ENCODE assay signal across 22 cellular contexts in genomic region chr2:236691799-236692167, GRCh38.
DNase-seq lines count a peak whose midpoint lies in the region; ATAC-seq, FAIRE-seq and TF ChIP-seq lines count a peak whose summit lies in the region.
"Had no signal": no experiment of that assay in that cellular context is flagged by ENCODE, and none has a peak within 500 bp of the region (broad histone marks: within the 10 kb centered on the region; RNA-seq: fewer than 3 reads in every experiment).

No MANE protein-coding gene starts in this region.

- H4K20me1 ChIP-seq in keratinocyte (ENCODE audit: control insufficient read depth, extremely low read depth, insufficient read depth, low read length) = no peaks in the 10 kb centered on the region

- FAIRE-seq in keratinocyte (lab: Jason Lieb, UNC) = peak; percentile 60
- FAIRE-seq: K562 had no signal

- no peaks in the 10 kb centered on the region for H3K9me3 ChIP-seq in Caco-2
- H3K9me3 ChIP-seq in keratinocyte (ENCODE audit: control insufficient read depth, low read depth, low read length) = no peaks in the 10 kb centered on the region
- H3K9me3 ChIP-seq in left lung = no peaks in the 10 kb centered on the region
- H3K9me3 ChIP-seq: tibial nerve had no signal

- ATAC-seq in HG02588 (IDR thresholded peaks at IDR 0.05; ENCODE audit: unreplicated experiment) (peak; percentile 53), left lung (no peak)
- ATAC-seq: activated T-helper 17 cell treated with anti-CD3 and anti-CD28 coated beads, Interleukin-2, amount 50 U/mL, for 72 hours; K562; stimulated activated naive CD8-positive, alpha-beta T cell treated with anti-CD3 and anti-CD28 coated beads, Interleukin-15, Interleukin-2, amounts not matched to agents 100 U/mL and 50 U/mL, for 24 hours had no signal

- H3K27me3 ChIP-seq in Caco-2 (replicated peaks; ENCODE audit: control insufficient read depth, insufficient read depth, low read length) = no peaks in the 10 kb centered on the region
- no peaks in the 10 kb centered on the region for H3K27me3 ChIP-seq in keratinocyte (ENCODE audit: control insufficient read depth, extremely low read depth, insufficient read depth, low read length)
- peaks cover 0 to 10% of the 10 kb centered on the region in 2 donors for H3K27me3 ChIP-seq in left lung
- H3K27me3 ChIP-seq: brain microvascular endothelial cell, hepatocyte, tibial nerve had no signal

- H3K27ac ChIP-seq in keratinocyte (ENCODE audit: control insufficient read depth, insufficient read depth, low read length) = peak overlapping the region; percentile 87
- H3K27ac ChIP-seq in left lung = no peak overlapping the region
- H3K27ac ChIP-seq: brain microvascular endothelial cell, hepatocyte, tibial nerve had no signal

- no TSS peak for BruUV-seq in Caco-2 (replicated peaks; lab: Mats Ljungman, UMichigan)

- H3K4me1 Mint-ChIP-seq in Caco-2 (ENCODE audit: low read depth, unreplicated experiment) = peaks cover 13% of the 10 kb centered on the region
- H3K4me1 Mint-ChIP-seq: activated T-helper 17 cell treated with anti-CD3 and anti-CD28 coated beads, Interleukin-2, amount 50 U/mL, for 72 hours; CD8-positive, alpha-beta memory T cell had no signal

- dilution Hi-C loops in keratinocyte (cut with MboI; ENCODE audit: extremely low pct_ligation_motif_present, low sequenced_read_pairs) = no loop called here

- no peaks in the 10 kb centered on the region for H3K9me1 ChIP-seq in keratinocyte (ENCODE audit: control insufficient read depth, extremely low read depth, insufficient read depth, low read length)

- no peaks in the 10 kb centered on the region for H3K36me3 Mint-ChIP-seq in Caco-2 (ENCODE audit: insufficient read depth, unreplicated experiment)
- H3K36me3 Mint-ChIP-seq: CD8-positive, alpha-beta memory T cell had no signal

- no peak overlapping the region for H3K4me3 Mint-ChIP-seq in Caco-2 (ENCODE audit: unreplicated experiment)
- H3K4me3 Mint-ChIP-seq: activated T-helper 17 cell treated with anti-CD3 and anti-CD28 coated beads, Interleukin-2, amount 50 U/mL, for 72 hours; CD8-positive, alpha-beta memory T cell had no signal

- CTCF ChIA-PET in Caco-2 (lab: Charles Lee) = no interaction called here

- H2AFZ ChIP-seq in keratinocyte (ENCODE audit: control insufficient read depth, low read length) = peak overlapping the region; percentile 39
- H2AFZ ChIP-seq: hepatocyte had no signal

- TF ChIP-seq CTCF in Caco-2 (IDR thresholded peaks at IDR 0.05; ENCODE audit: insufficient read depth in 1 of 2, low read depth in 1 of 2, low read length in 1 of 2, severe bottlenecking in 1 of 2, unreplicated experiment in 1 of 2) = no peak
- TF ChIP-seq CTCF in keratinocyte (optimal IDR thresholded peaks at IDR 0.05 in 1 of 3, IDR thresholded peaks at IDR 0.05 in 1 of 3, conservative IDR thresholded peaks at IDR 0.05 in 1 of 3; ENCODE audit: extremely low read depth in 1 of 3, insufficient read depth in 2 of 3, low read length in 3 of 3) = peak in 1 of 3 experiments; percentile 35
- TF ChIP-seq CTCF in left lung (IDR thresholded peaks at IDR 0.05) = no peak

- H3K79me2 ChIP-seq in keratinocyte (ENCODE audit: control insufficient read depth, insufficient read depth, low read length) = no peaks in the 10 kb centered on the region
- H3K79me2 ChIP-seq: hepatocyte had no signal

- H3K4me1 ChIP-seq in Caco-2 (peaks cover 18% of the 10 kb centered on the region), keratinocyte (ENCODE audit: control insufficient read depth, extremely low read depth, insufficient read depth, low read length) (peaks cover 49% of the 10 kb centered on the region), left lung (no peaks in the 10 kb centered on the region)

- H3K9ac ChIP-seq in keratinocyte (ENCODE audit: control insufficient read depth, extremely low read depth, insufficient read depth, low read length) = peak overlapping the region; percentile 33

- H3K36me3 ChIP-seq in Caco-2 (ENCODE audit: control insufficient read depth, insufficient read depth, low read length) (no peaks in the 10 kb centered on the region), keratinocyte (ENCODE audit: control insufficient read depth in 2 of 2, extremely low read depth in 1 of 2, insufficient read depth in 2 of 2, low read length in 2 of 2) (no peaks in the 10 kb centered on the region), left lung (no peaks in the 10 kb centered on the region)
- H3K36me3 ChIP-seq: brain microvascular endothelial cell, tibial nerve had no signal

- DNase-seq in Caco-2 (peak in 1 of 2 experiments; percentile 47), T1000 (lab: John Stamatoyannopoulos, UW) (peak; percentile 62), keratinocyte (ENCODE audit: low read depth, low spot score) (peak; percentile 90), left lung (no peak), NCI-H774 (lab: John Stamatoyannopoulos, UW) (no peak), NCI-H526 treated with DMSO at 0.1 percent for 48 hours (lab: John Stamatoyannopoulos, UW) (no peak)
- no peak for DNase-seq in activated CD4-positive, CD25-positive, alpha-beta regulatory T cell treated with anti-CD3 and anti-CD28 coated beads, Interleukin-2, amount 50 U/mL, for 72 hours
- DNase-seq: activated CD4-positive, alpha-beta T cell treated with anti-CD3 and anti-CD28 coated beads, Interleukin-2, amount 50 U/mL, for 1 hour; brain microvascular endothelial cell; CD8-positive, alpha-beta memory T cell; DND-41; NCI-H187 treated with DMSO at 0.1 percent for 48 hours; NCI-H446 treated with DMSO at 0.1 percent for 48 hours; nucleus accumbens; stimulated activated CD4-positive, alpha-beta T cell treated with anti-CD3 and anti-CD28 coated beads, Interleukin-4, amount 100 ng/mL, for 1 hour; stimulated activated naive CD8-positive, alpha-beta T cell treated with anti-CD3 and anti-CD28 coated beads, Interleukin-15, Interleukin-2, amounts not matched to agents 100 U/mL and 50 U/mL, for 24 hours; T-helper 1 cell had no signal

- no peaks in the 10 kb centered on the region for H3K27me3 Mint-ChIP-seq in Caco-2 (ENCODE audit: insufficient read depth, unreplicated experiment)

- no peaks in the 10 kb centered on the region for H3K9me3 Mint-ChIP-seq in Caco-2 (ENCODE audit: unreplicated experiment)
- H3K9me3 Mint-ChIP-seq: activated T-helper 17 cell treated with anti-CD3 and anti-CD28 coated beads, Interleukin-2, amount 50 U/mL, for 72 hours; CD8-positive, alpha-beta memory T cell had no signal

- intact Hi-C loops in Caco-2 (cut with micrococcal nuclease; ENCODE audit: unreplicated experiment) = loop anchor here (5.0 to 10.0 kb wide), 2 partner anchors 266 to 333 kb away; no protein-coding TSS in a partner anchor
- intact Hi-C loops in left lung (cut with DNase I) = no loop called here

- H3K4me3 ChIP-seq in Caco-2 (ENCODE audit: low read depth, low read length) (no peak overlapping the region), keratinocyte (ENCODE audit: control insufficient read depth in 2 of 3, extremely low read depth in 1 of 3, insufficient read depth in 2 of 3, low read depth in 1 of 3, low read length in 3 of 3) (no peak overlapping the region), left lung (no peak overlapping the region)
- H3K4me3 ChIP-seq: hepatocyte, K562, tibial nerve had no signal

- peak overlapping the region; percentile 67 for H3K4me2 ChIP-seq in keratinocyte (ENCODE audit: control insufficient read depth, extremely low read depth, insufficient read depth, low read depth, low read length)
- H3K4me2 ChIP-seq: hepatocyte had no signal

- POLR2A ChIA-PET in Caco-2 (lab: Charles Lee) = no interaction called here

- peak overlapping the region; percentile 48 for H3K27ac Mint-ChIP-seq in Caco-2 (ENCODE audit: unreplicated experiment)
- H3K27ac Mint-ChIP-seq: activated T-helper 17 cell treated with anti-CD3 and anti-CD28 coated beads, Interleukin-2, amount 50 U/mL, for 72 hours; CD8-positive, alpha-beta memory T cell had no signal

Comparison
In these comparisons a context has a peak if more than half of its experiments do, and no peak if none do; other contexts are left out.
1. DNase-seq: peak in T1000 (single experiment) and keratinocyte (single experiment); none in activated CD4-positive, CD25-positive, alpha-beta regulatory T cell treated with anti-CD3 and anti-CD28 coated beads, Interleukin-2, amount 50 U/mL, for 72 hours (single experiment), left lung (0 of 2), NCI-H774 (single experiment) and NCI-H526 treated with DMSO at 0.1 percent for 48 hours (single experiment).